In the genomic region with DNA sequence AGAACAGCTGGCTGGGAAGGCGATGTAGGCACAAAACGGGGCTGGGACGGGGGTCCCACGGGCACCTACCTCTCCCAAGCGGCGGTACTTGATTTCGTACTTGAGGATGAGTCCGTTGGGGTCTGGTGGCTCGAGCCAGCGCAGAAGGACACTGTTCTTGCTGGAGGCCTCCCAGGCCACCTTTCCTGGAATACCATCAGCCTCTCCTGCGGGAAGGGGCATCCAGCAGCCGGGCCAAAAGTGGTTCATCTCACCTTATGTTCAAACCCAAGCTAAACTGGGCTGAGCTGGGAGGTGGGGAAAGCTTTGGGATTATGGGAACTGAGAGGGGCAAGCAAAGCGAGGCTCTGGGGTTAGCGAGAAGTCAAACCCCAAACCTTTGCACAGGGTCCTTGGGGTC, we compare ENCODE assay signal across 1 cellular context.
TF ChIP-seq lines count a peak whose summit lies in the region.

No MANE protein-coding gene starts in this region.

TF ChIP-seq in SK-N-SH treated with all-trans-retinoic acid at 6 μM for 48 hours, 23 proteins besides CTCF, POLR2A, EP300 and RAD21 (continued from another document):
- TF ChIP-seq PATZ1 (CRISPR knock-in tag; IDR thresholded peaks at IDR 0.05; ENCODE audit: borderline replicate concordance) (no peak), ZFP30 (CRISPR knock-in tag; IDR thresholded peaks at IDR 0.05) (no peak)
- TF ChIP-seq, protein P1, sequence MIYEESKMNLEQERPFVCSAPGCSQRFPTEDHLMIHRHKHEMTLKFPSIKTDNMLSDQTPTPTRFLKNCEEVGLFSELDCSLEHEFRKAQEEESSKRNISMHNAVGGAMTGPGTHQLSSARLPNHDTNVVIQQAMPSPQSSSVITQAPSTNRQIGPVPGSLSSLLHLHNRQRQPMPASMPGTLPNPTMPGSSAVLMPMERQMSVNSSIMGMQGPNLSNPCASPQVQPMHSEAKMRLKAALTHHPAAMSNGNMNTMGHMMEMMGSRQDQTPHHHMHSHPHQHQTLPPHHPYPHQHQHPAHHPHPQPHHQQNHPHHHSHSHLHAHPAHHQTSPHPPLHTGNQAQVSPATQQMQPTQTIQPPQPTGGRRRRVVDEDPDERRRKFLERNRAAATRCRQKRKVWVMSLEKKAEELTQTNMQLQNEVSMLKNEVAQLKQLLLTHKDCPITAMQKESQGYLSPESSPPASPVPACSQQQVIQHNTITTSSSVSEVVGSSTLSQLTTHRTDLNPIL (CRISPR knock-in tag; IDR thresholded peaks at IDR 0.05; ENCODE audit: low read depth) = no peak
